In genomic region chr6:35487653-35488516, GRCh38 we compare ENCODE assay signal across 1 cellular context.
TF ChIP-seq lines count a peak whose summit lies in the region.

No MANE protein-coding gene starts in this region.

TF ChIP-seq in HEK293, 187 proteins besides CTCF, POLR2A, EP300 and RAD21 (continued from another document):
- TF ChIP-seq ZNF214 (tag by site-specific recombination; IDR thresholded peaks at IDR 0.05; ENCODE audit: borderline replicate concordance) (no peak), EGR2 (tag by site-specific recombination; IDR thresholded peaks at IDR 0.05; ENCODE audit: low read depth) (peak; percentile 90), ZNF239 (tag by site-specific recombination; IDR thresholded peaks at IDR 0.05) (no peak), PRDM2 (tag by site-specific recombination; IDR thresholded peaks at IDR 0.05; ENCODE audit: borderline replicate concordance) (no peak), ZNF354C (tag by site-specific recombination; IDR thresholded peaks at IDR 0.05; ENCODE audit: borderline replicate concordance, low read depth) (no peak), ZBTB6 (tag by site-specific recombination; IDR thresholded peaks at IDR 0.05) (0 out of 2 replicates have a peak, but pooled peaks have one; percentile 43), ZNF223 (tag by site-specific recombination; IDR thresholded peaks at IDR 0.05) (0 out of 2 replicates have a peak, but pooled peaks have one; percentile 30), ZNF26 (tag by site-specific recombination; IDR thresholded peaks at IDR 0.05) (no peak), ZNF341 (tag by site-specific recombination; IDR thresholded peaks at IDR 0.05; ENCODE audit: low read depth) (peak; percentile 48), ZNF394 (tag by site-specific recombination; IDR thresholded peaks at IDR 0.05; ENCODE audit: borderline replicate concordance) (peak; percentile 63; the same call in 1 of the 2 replicates), ZNF580 (tag by site-specific recombination; IDR thresholded peaks at IDR 0.05) (peak; percentile 93), REST (tag by site-specific recombination; IDR thresholded peaks at IDR 0.05) (no peak), PATZ1 (tag by site-specific recombination; IDR thresholded peaks at IDR 0.05) (peak; percentile 7), SP7 (tag by site-specific recombination; IDR thresholded peaks at IDR 0.05) (peak; percentile 52), ZNF768 (tag by site-specific recombination; IDR thresholded peaks at IDR 0.05) (0 out of 2 replicates have a peak, but pooled peaks have one; percentile 21), ZSCAN4 (tag by site-specific recombination; IDR thresholded peaks at IDR 0.05) (no peak), ZFHX2 (tag by site-specific recombination; conservative IDR thresholded peaks at IDR 0.05) (peak; percentile 93), SP2 (tag by site-specific recombination; IDR thresholded peaks at IDR 0.05) (peak; percentile 75), ZSCAN16 (tag by site-specific recombination; IDR thresholded peaks at IDR 0.05) (peak; percentile 93), ZNF398 (tag by site-specific recombination; IDR thresholded peaks at IDR 0.05) (peak; percentile 56; the same call in 1 of the 2 replicates), ZFP69B (tag by site-specific recombination; IDR thresholded peaks at IDR 0.05) (0 out of 2 replicates have a peak, but pooled peaks have one; percentile 31), ZNF692 (tag by site-specific recombination; IDR thresholded peaks at IDR 0.05) (peak; percentile 65), ZNF335 (tag by site-specific recombination; conservative IDR thresholded peaks at IDR 0.05) (peak; percentile 80), ZBTB1 (tag by site-specific recombination; IDR thresholded peaks at IDR 0.05) (no peak), ZNF473 (tag by site-specific recombination; IDR thresholded peaks at IDR 0.05) (no peak), ZBTB48 (tag by site-specific recombination; IDR thresholded peaks at IDR 0.05) (peak; percentile 92), ZNF530 (tag by site-specific recombination; IDR thresholded peaks at IDR 0.05; ENCODE audit: low read depth) (no peak)
